Comparison of ENCODE assay signal across 14 cellular contexts in genomic region chr7:43430412-43430811, GRCh38.
DNase-seq lines count a peak whose midpoint lies in the region; ATAC-seq and TF ChIP-seq lines count a peak whose summit lies in the region.
"Had no signal": no experiment of that assay in that cellular context is flagged by ENCODE, and none has a peak within 500 bp of the region (broad histone marks: within the 10 kb centered on the region; RNA-seq: fewer than 3 reads in every experiment).

No MANE protein-coding gene starts in this region.

- no peaks in the 10 kb centered on the region for H4K20me1 ChIP-seq in fibroblast of lung (ENCODE audit: control insufficient read depth, extremely low read depth, insufficient read depth, low read length)

- H3K27ac ChIP-seq in fibroblast of lung (ENCODE audit: insufficient read depth, low read length), result no peak overlapping the region

- no peak for ATAC-seq in GM21447 (IDR thresholded peaks at IDR 0.05; ENCODE audit: unreplicated experiment)
- no peak for ATAC-seq in GM19351 (IDR thresholded peaks at IDR 0.05; ENCODE audit: unreplicated experiment)

- peaks cover 4% of the 10 kb centered on the region for H3K4me1 ChIP-seq in fibroblast of lung (ENCODE audit: control insufficient read depth, extremely low read depth, insufficient read depth, low read length)

- H3K9me3 ChIP-seq in fibroblast of lung (ENCODE audit: control insufficient read depth, insufficient read depth, low read depth, low read length), result no peaks in the 10 kb centered on the region

- H3K36me3 ChIP-seq in fibroblast of lung (ENCODE audit: control insufficient read depth, insufficient read depth, low read length), result no peaks in the 10 kb centered on the region

- H3K4me3 ChIP-seq in NB4 (ENCODE audit: low read depth, low read length) (no peak overlapping the region), fibroblast of lung (replicated peaks in 1 of 4; ENCODE audit: control extremely low read depth in 1 of 4, insufficient read depth in 1 of 4, low read depth in 3 of 4, low read length in 4 of 4) (no peak overlapping the region), retinal pigment epithelial cell (ENCODE audit: low read length) (no peak overlapping the region)

- no peaks in the 10 kb centered on the region for H3K79me2 ChIP-seq in fibroblast of lung (ENCODE audit: control insufficient read depth, insufficient read depth, low read length)

- peak overlapping the region; percentile 20 for H2AFZ ChIP-seq in fibroblast of lung (ENCODE audit: low read length)

- no peak overlapping the region for H3K4me2 ChIP-seq in fibroblast of lung (ENCODE audit: extremely low read depth, insufficient read depth, low read length)

- H3K27me3 ChIP-seq in fibroblast of lung (ENCODE audit: control insufficient read depth, insufficient read depth, low read length), result no peaks in the 10 kb centered on the region

- no peak for TF ChIP-seq POLR2A in NB4 (IDR thresholded peaks at IDR 0.05; ENCODE audit: extremely low read depth, insufficient read length)

- TF ChIP-seq CTCF in NB4 (IDR thresholded peaks at IDR 0.05; ENCODE audit: low read depth, low read length) (no peak), fibroblast of lung (conservative IDR thresholded peaks at IDR 0.05 in 1 of 2, IDR thresholded peaks at IDR 0.05 in 1 of 2; ENCODE audit: low read depth in 1 of 2, low read length in 2 of 2) (no peak), retinal pigment epithelial cell (conservative IDR thresholded peaks at IDR 0.05; ENCODE audit: low read depth, low read length) (no peak)

- H3K9ac ChIP-seq in fibroblast of lung (ENCODE audit: insufficient read depth, low read length), result no peak overlapping the region

- DNase-seq in H4 (ENCODE audit: low spot score) (peak; percentile 54), NB4 (ENCODE audit: low read depth) (peak; percentile 18), fibroblast of lung (ENCODE audit: low read depth in 2 of 2) (peak in 1 of 2 donors; percentile 28), retinal pigment epithelial cell (ENCODE audit: low read depth) (peak; percentile 40), Ammon's horn (ENCODE audit: low spot score) (no peak)
- DNase-seq: C1 segment of cervical spinal cord, DMS153, NCI-H1417, NCI-H2029, NCI-H510A, NCI-H82, SIG-M5 had no signal
